ENCODE assay signal across 9 cellular contexts in genomic region chr1:17239420-17239819, GRCh38. TPM values are rescaled to one million over a fixed set of nuclear protein-coding genes. Genes with fewer than 3 reads are reported as not detected.
DNase-seq lines count a peak whose midpoint lies in the region; ATAC-seq and TF ChIP-seq lines count a peak whose summit lies in the region.
"Had no signal": no experiment of that assay in that cellular context is flagged by ENCODE, and none has a peak within 500 bp of the region (broad histone marks: within the 10 kb centered on the region; RNA-seq: fewer than 3 reads in every experiment).

No MANE protein-coding gene starts in this region.

- no peaks in the 10 kb centered on the region for H3K9me2 ChIP-seq in hepatocyte (replicated peaks; ENCODE audit: insufficient read depth)

- H3K36me3 ChIP-seq in hepatocyte (replicated peaks; ENCODE audit: insufficient read depth, low read depth) (no peaks in the 10 kb centered on the region), thyroid gland (no peaks in the 10 kb centered on the region)

- H3K27me3 ChIP-seq in hepatocyte, result no peaks in the 10 kb centered on the region
- no peaks in the 10 kb centered on the region for H3K27me3 ChIP-seq in thyroid gland

- H4K20me1 ChIP-seq in hepatocyte (ENCODE audit: insufficient read depth, poor library complexity, severe bottlenecking), result no peaks in the 10 kb centered on the region

- intact Hi-C loops in activated B cell treated with CpG ODN at 0.5 μM for 24 hours (cut with micrococcal nuclease) (loop anchor here (10.0 kb wide), 1 partner anchor 165 kb away; no protein-coding TSS in a partner anchor), thyroid gland (cut with DNase I) (no loop called here)

- H3K4me3 Mint-ChIP-seq in activated B cell treated with CpG ODN at 0.5 μM for 24 hours, result no peak overlapping the region

- POLR2A ChIA-PET in activated B cell treated with CpG ODN at 0.5 μM for 24 hours (lab: Charles Lee), result interaction anchor here (1.3 kb wide), 1 partner anchor 98 kb away, joined by 4 read pairs; no protein-coding TSS in a partner anchor

- H2AFZ ChIP-seq in hepatocyte, result no peak overlapping the region

- TF ChIP-seq CTCF in AG10803 (conservative IDR thresholded peaks at IDR 0.05; ENCODE audit: low read length) (no peak), GM10266 (IDR thresholded peaks at IDR 0.05; ENCODE audit: control insufficient read depth, insufficient read depth, low read depth, missing control alignments) (no peak), activated B cell treated with CpG ODN at 0.5 μM for 24 hours (IDR thresholded peaks at IDR 0.05) (no peak), hepatocyte (IDR thresholded peaks at IDR 0.05; ENCODE audit: poor library complexity) (no peak), thyroid gland (IDR thresholded peaks at IDR 0.05) (no peak)

- H3K4me2 ChIP-seq in hepatocyte, result no peak overlapping the region

- H3K27me3 Mint-ChIP-seq in activated B cell treated with CpG ODN at 0.5 μM for 24 hours, result no peaks in the 10 kb centered on the region

- no peaks in the 10 kb centered on the region for H3K36me3 Mint-ChIP-seq in activated B cell treated with CpG ODN at 0.5 μM for 24 hours (ENCODE audit: low read depth)

- CTCF ChIA-PET in activated B cell treated with CpG ODN at 0.5 μM for 24 hours (lab: Charles Lee), result interaction anchor here (1.0 to 9.4 kb wide), 2 partner anchors 113 to 179 kb away, joined by 4 to 206 read pairs; no protein-coding TSS in a partner anchor

- H3K4me1 Mint-ChIP-seq in activated B cell treated with CpG ODN at 0.5 μM for 24 hours, result peaks cover 9% of the 10 kb centered on the region

- DNase-seq in AG10803 (ENCODE audit: low read depth) (peak; percentile 94), GM10266 (ENCODE audit: extremely low spot score) (peak; percentile 65), NCI-H2081 treated with DMSO at 0.1 percent for 48 hours (lab: John Stamatoyannopoulos, UW) (peak; percentile 4), activated B cell treated with CpG ODN at 0.5 μM for 24 hours (no peak), hepatocyte (ENCODE audit: low spot score) (peak; percentile 72), thyroid gland (peak; percentile 30 to 33)

- ATAC-seq in activated B cell treated with CpG ODN at 0.5 μM for 24 hours (ENCODE audit: low read depth), result peak; percentile 76
- ATAC-seq in HG02642 (IDR thresholded peaks at IDR 0.05; ENCODE audit: poor library complexity, unreplicated experiment), result no peak
- ATAC-seq in GM19397 (IDR thresholded peaks at IDR 0.05; ENCODE audit: unreplicated experiment), result no peak

- H3K79me2 ChIP-seq in hepatocyte, result no peaks in the 10 kb centered on the region

- H3K4me1 ChIP-seq in hepatocyte (ENCODE audit: insufficient read depth), result no peaks in the 10 kb centered on the region
- no peaks in the 10 kb centered on the region for H3K4me1 ChIP-seq in thyroid gland

- no peaks in the 10 kb centered on the region for H3K9me3 ChIP-seq in hepatocyte (ENCODE audit: low read depth)
- no peaks in the 10 kb centered on the region for H3K9me3 ChIP-seq in thyroid gland

- 38% methylated on average over 1 of the region's 1 CpG for WGBS in hepatocyte (ENCODE audit: low lambda C conversion rate, missing lambda C conversion rate)
- 27 to 33% methylated on average over 1 of the region's 1 CpG for WGBS in thyroid gland, 2 donors

- no peak for TF ChIP-seq POLR2A in thyroid gland (IDR thresholded peaks at IDR 0.05)

- H3K27ac ChIP-seq in hepatocyte (no peak overlapping the region), thyroid gland (no peak overlapping the region)

- no peaks in the 10 kb centered on the region for H3K9me3 Mint-ChIP-seq in activated B cell treated with CpG ODN at 0.5 μM for 24 hours

- H3K4me3 ChIP-seq in AG10803 (ENCODE audit: low read length) (no peak overlapping the region), hepatocyte (no peak overlapping the region), thyroid gland (replicated peaks in 1 of 3) (no peak overlapping the region)

- no peak overlapping the region for H3K27ac Mint-ChIP-seq in activated B cell treated with CpG ODN at 0.5 μM for 24 hours

RNA-seq across cellular contexts. Expression of gene PADI3, which starts 9.5 kb away (rescaled TPM):
- total RNA-seq in activated B cell treated with CpG ODN at 0.5 μM for 24 hours (not detected in 2 replicates), hepatocyte (not detected in 2 replicates), thyroid gland (not detected)
- not detected in 2 replicates for polyA plus RNA-seq in hepatocyte
- total RNA-seq: subcutaneous adipose tissue had no signal

RNA-seq across cellular contexts. Expression of gene PADI1, which starts 34.5 kb away (rescaled TPM):
- not detected in 2 replicates for total RNA-seq in activated B cell treated with CpG ODN at 0.5 μM for 24 hours
- not detected in 2 replicates for total RNA-seq in hepatocyte
- 0.51 TPM in 1 of 2 replicates, not detected in the other for polyA plus RNA-seq in hepatocyte
- total RNA-seq in thyroid gland, result not detected
- total RNA-seq: subcutaneous adipose tissue had no signal
